ENCODE assay signal across 25 cellular contexts in genomic region chr6:140440223-140440810, GRCh38.
DNase-seq lines count a peak whose midpoint lies in the region; ATAC-seq and TF ChIP-seq lines count a peak whose summit lies in the region.
"Had no signal": no experiment of that assay in that cellular context is flagged by ENCODE, and none has a peak within 500 bp of the region (broad histone marks: within the 10 kb centered on the region; RNA-seq: fewer than 3 reads in every experiment).

No MANE protein-coding gene starts in this region.

- H2BK5ac ChIP-seq in mesenchymal stem cell (ENCODE audit: low read depth, low read length, poor library complexity, severe bottlenecking) = no peak overlapping the region

- H3K27me3 ChIP-seq in mesenchymal stem cell (ENCODE audit: control insufficient read depth in 1 of 2, insufficient read depth in 1 of 2, low read length in 2 of 2) (no peaks in the 10 kb centered on the region), skeletal muscle satellite cell (ENCODE audit: control insufficient read depth, insufficient read depth, low read length) (no peaks in the 10 kb centered on the region), breast epithelium (no peaks in the 10 kb centered on the region)
- H3K27me3 ChIP-seq: adrenal gland, BLaER1, dorsolateral prefrontal cortex had no signal

- WGBS in mesenchymal stem cell = 50% methylated on average over 1 of the region's 2 CpGs

- no peak overlapping the region for H2AFZ ChIP-seq in mesenchymal stem cell (ENCODE audit: low read depth, low read length)

- no peak overlapping the region for H4K91ac ChIP-seq in mesenchymal stem cell (ENCODE audit: low read length)

- no peaks in the 10 kb centered on the region for H3K79me1 ChIP-seq in mesenchymal stem cell (replicated peaks; ENCODE audit: low read length, poor library complexity, severe bottlenecking)

- no peak overlapping the region for H3K14ac ChIP-seq in mesenchymal stem cell (ENCODE audit: low read length in 2 of 2)

- H3K36me3 ChIP-seq in mesenchymal stem cell (ENCODE audit: control insufficient read depth in 1 of 2, insufficient read depth in 2 of 2, low read depth in 1 of 2, low read length in 2 of 2) (no peaks in the 10 kb centered on the region), skeletal muscle satellite cell (ENCODE audit: insufficient read depth, low read length) (no peaks in the 10 kb centered on the region), breast epithelium (no peaks in the 10 kb centered on the region)
- H3K36me3 ChIP-seq: adrenal gland, BLaER1 had no signal

- TF ChIP-seq POLR2A in breast epithelium (IDR thresholded peaks at IDR 0.05) = no peak

- H3K4me2 ChIP-seq in mesenchymal stem cell (ENCODE audit: low read length, poor library complexity, severe bottlenecking) = no peak overlapping the region
- H3K4me2 ChIP-seq in skeletal muscle satellite cell (ENCODE audit: low read length) = no peak overlapping the region
- H3K4me2 ChIP-seq: BLaER1 had no signal

- no peak overlapping the region for H2AK5ac ChIP-seq in mesenchymal stem cell (ENCODE audit: low read length, severe bottlenecking)

- ATAC-seq in Right ventricle myocardium superior (ENCODE audit: poor library complexity) (peak; percentile 24), WTC11 (no peak), HG02870 (IDR thresholded peaks at IDR 0.05; ENCODE audit: unreplicated experiment) (no peak), GM18907 (IDR thresholded peaks at IDR 0.05; ENCODE audit: unreplicated experiment) (no peak)
- ATAC-seq: natural killer cell had no signal

- peak overlapping the region; percentile 35; the same call in 1 of the 2 replicates for H3K27ac Mint-ChIP-seq in WTC11
- H3K27ac Mint-ChIP-seq: natural killer cell had no signal

- H3K18ac ChIP-seq in mesenchymal stem cell (ENCODE audit: low read depth in 1 of 2, low read length in 2 of 2) = no peak overlapping the region

- H3K9me3 Mint-ChIP-seq in WTC11 = peaks cover 15% of the 10 kb centered on the region

- H3K9me3 ChIP-seq in mesenchymal stem cell (ENCODE audit: control insufficient read depth, low read length) (no peaks in the 10 kb centered on the region), skeletal muscle satellite cell (replicated peaks; ENCODE audit: low read length) (no peaks in the 10 kb centered on the region), breast epithelium (no peaks in the 10 kb centered on the region)
- H3K9me3 ChIP-seq: adrenal gland, BLaER1 had no signal

- no peak overlapping the region for H3K27ac ChIP-seq in mesenchymal stem cell (ENCODE audit: low read length, poor library complexity, severe bottlenecking)
- H3K27ac ChIP-seq in breast epithelium = no peak overlapping the region
- H3K27ac ChIP-seq: adrenal gland, BLaER1, dorsolateral prefrontal cortex, VCaP had no signal

- CTCF ChIA-PET in WTC11 (lab: Charles Lee) = no interaction called here

- peaks cover 19% of the 10 kb centered on the region for H3K36me3 Mint-ChIP-seq in WTC11
- H3K36me3 Mint-ChIP-seq: natural killer cell had no signal

- no peak overlapping the region for H3K4ac ChIP-seq in mesenchymal stem cell (ENCODE audit: low read depth in 1 of 2, low read length in 2 of 2)

- no peak overlapping the region for H2BK15ac ChIP-seq in mesenchymal stem cell (ENCODE audit: low read depth, poor library complexity, severe bottlenecking)

- no peaks in the 10 kb centered on the region for H3K4me1 ChIP-seq in mesenchymal stem cell (ENCODE audit: control insufficient read depth, insufficient read depth, low read depth, low read length)
- H3K4me1 ChIP-seq in skeletal muscle satellite cell (ENCODE audit: control insufficient read depth, insufficient read depth, low read length) = peaks cover 31% of the 10 kb centered on the region
- H3K4me1 ChIP-seq in breast epithelium = no peaks in the 10 kb centered on the region
- H3K4me1 ChIP-seq: BLaER1 had no signal

- POLR2A ChIA-PET in WTC11 (lab: Charles Lee) = no interaction called here

- DNase-seq in Right ventricle myocardium superior (no peak), cardiac septum (ENCODE audit: low spot score) (no peak), WTC11 (ENCODE audit: low spot score) (no peak), mesenchymal stem cell (no peak), breast epithelium (ENCODE audit: low spot score in 2 of 2) (no peak)
- DNase-seq: activated CD4-positive, alpha-beta T cell treated with anti-CD3 and anti-CD28 coated beads, Interleukin-2, amount 50 U/mL, for 1 hour; activated CD8-positive, alpha-beta memory T cell treated with anti-CD3 and anti-CD28 coated beads, Interleukin-2, amount 50 U/mL, for 4 hours; activated effector memory CD4-positive, alpha-beta T cell treated with Interleukin-2 at 50 U/mL for 16 hours; adrenal gland; dorsolateral prefrontal cortex; foreskin fibroblast; hypothalamus; kidney; MM.1S; natural killer cell; NCI-H146; NCI-H2171 treated with DMSO at 0.1 percent for 48 hours; NCI-H69; SIG-M5; stimulated activated CD4-positive, alpha-beta T cell treated with anti-CD3 and anti-CD28 coated beads, Interleukin-12 subunit alpha, Interleukin-12 subunit beta, amount 100 ng/mL, for 4 hours had no signal

- H3K23ac ChIP-seq in mesenchymal stem cell (ENCODE audit: low read length in 2 of 2) = no peak overlapping the region

- H4K8ac ChIP-seq in mesenchymal stem cell (ENCODE audit: low read length) = no peak overlapping the region

- no peak overlapping the region for H2BK120ac ChIP-seq in mesenchymal stem cell (ENCODE audit: low read depth, low read length)

- no peak for TF ChIP-seq CTCF in WTC11 (IDR thresholded peaks at IDR 0.05)
- no peak for TF ChIP-seq CTCF in breast epithelium (IDR thresholded peaks at IDR 0.05)

- H3K4me3 ChIP-seq in mesenchymal stem cell (ENCODE audit: insufficient read depth in 1 of 2, low read depth in 1 of 2, low read length in 2 of 2) = no peak overlapping the region
- no peak overlapping the region for H3K4me3 ChIP-seq in skeletal muscle satellite cell (ENCODE audit: low read length)
- no peak overlapping the region for H3K4me3 ChIP-seq in breast epithelium
- H3K4me3 ChIP-seq: adrenal gland, BLaER1, dorsolateral prefrontal cortex had no signal

- intact Hi-C loops in Right ventricle myocardium superior (cut with DNase I) (loop anchor here (5.0 to 10.0 kb wide), 3 partner anchors 334 to 1073 kb away; no protein-coding TSS in a partner anchor), cardiac septum (cut with DNase I) (loop anchor here (2.0 to 10.0 kb wide), 3 partner anchors 456 to 1066 kb away; partner anchors contain the start of gene CITED2), breast epithelium (cut with DNase I; ENCODE audit: low total_unique reads) (no loop called here)

- peak overlapping the region; percentile 14; the same call in 1 of the 2 replicates for H3K4me3 Mint-ChIP-seq in WTC11
- H3K4me3 Mint-ChIP-seq: natural killer cell had no signal

- no peak overlapping the region for H2BK12ac ChIP-seq in mesenchymal stem cell (ENCODE audit: low read length in 2 of 2)

- no peaks in the 10 kb centered on the region for H3K27me3 Mint-ChIP-seq in WTC11 (ENCODE audit: low read depth)

- H3K4me1 Mint-ChIP-seq in WTC11 = peaks cover 51% of the 10 kb centered on the region
- H3K4me1 Mint-ChIP-seq: natural killer cell had no signal

- H3K9ac ChIP-seq in mesenchymal stem cell (ENCODE audit: low read length) (peak overlapping the region; percentile 38), skeletal muscle satellite cell (ENCODE audit: low read depth, low read length) (peak overlapping the region; percentile 72)
- H3K9ac ChIP-seq: BLaER1 had no signal

TF ChIP-seq in WTC11, 78 proteins besides CTCF, POLR2A, EP300 and RAD21:
- TF ChIP-seq TP53 (CRISPR knock-in tag; IDR thresholded peaks at IDR 0.05) (no peak), CDX4 (CRISPR knock-in tag; IDR thresholded peaks at IDR 0.05; ENCODE audit: borderline replicate concordance) (no peak), ZNF138 (CRISPR knock-in tag; conservative IDR thresholded peaks at IDR 0.05) (no peak), OVOL2 (CRISPR knock-in tag; IDR thresholded peaks at IDR 0.05; ENCODE audit: borderline replicate concordance) (no peak), ZMAT4 (CRISPR knock-in tag; IDR thresholded peaks at IDR 0.05) (no peak), NR3C1 (CRISPR knock-in tag; conservative IDR thresholded peaks at IDR 0.05; ENCODE audit: low read depth) (no peak), STAT6 (CRISPR knock-in tag; conservative IDR thresholded peaks at IDR 0.05; ENCODE audit: low read depth) (no peak)
